Comparison of ENCODE assay signal across 8 cellular contexts in genomic region chr5:44875661-44876250, GRCh38.
DNase-seq lines count a peak whose midpoint lies in the region; ATAC-seq and TF ChIP-seq lines count a peak whose summit lies in the region.

No MANE protein-coding gene starts in this region.

- DNase-seq in activated T-cell treated with anti-CD3 and anti-CD28 coated beads, Interleukin-2, amount 50 U/mL, for 48 hours, result peak; percentile 29 to 40
- DNase-seq in mucosa of descending colon (no peak), NCI-H526 treated with DMSO at 0.1 percent for 48 hours (lab: John Stamatoyannopoulos, UW) (no peak), Peyer's patch (no peak), left ventricle myocardium superior (no peak)

- H3K9me3 ChIP-seq in HUES48 (ENCODE audit: control insufficient read depth, insufficient read depth, low read length) (no peaks in the 10 kb centered on the region), mucosa of descending colon (no peaks in the 10 kb centered on the region), Peyer's patch (no peaks in the 10 kb centered on the region)

- H3K9ac ChIP-seq in HUES48 (ENCODE audit: low read depth, low read length), result no peak overlapping the region

- TF ChIP-seq POLR2A in Peyer's patch (IDR thresholded peaks at IDR 0.05), result no peak

- ATAC-seq in GM18511 (IDR thresholded peaks at IDR 0.05; ENCODE audit: unreplicated experiment) (peak; percentile 100), GM21737 (IDR thresholded peaks at IDR 0.05; ENCODE audit: unreplicated experiment) (peak; percentile 99), mucosa of descending colon (peak; percentile 34), left ventricle myocardium superior (no peak)

- H3K27ac ChIP-seq in HUES48 (ENCODE audit: low read depth, low read length) (peak overlapping the region; percentile 81), Peyer's patch (no peak overlapping the region)

- TF ChIP-seq CTCF in mucosa of descending colon (IDR thresholded peaks at IDR 0.05) (no peak), Peyer's patch (IDR thresholded peaks at IDR 0.05) (no peak)

- no peaks in the 10 kb centered on the region for H3K27me3 ChIP-seq in HUES48 (ENCODE audit: control insufficient read depth, insufficient read depth, low read length)
- no peaks in the 10 kb centered on the region for H3K27me3 ChIP-seq in Peyer's patch

- no peaks in the 10 kb centered on the region for H3K36me3 ChIP-seq in HUES48 (ENCODE audit: control insufficient read depth, insufficient read depth, low read length)
- H3K36me3 ChIP-seq in mucosa of descending colon (ENCODE audit: low read depth), result no peaks in the 10 kb centered on the region
- no peaks in the 10 kb centered on the region for H3K36me3 ChIP-seq in Peyer's patch

- H3K4me1 ChIP-seq in HUES48 (ENCODE audit: control insufficient read depth, insufficient read depth, low read length) (no peaks in the 10 kb centered on the region), mucosa of descending colon (ENCODE audit: low read depth) (no peaks in the 10 kb centered on the region), Peyer's patch (no peaks in the 10 kb centered on the region)

- intact Hi-C loops in mucosa of descending colon (cut with DNase I, micrococcal nuclease) (no loop called here), left ventricle myocardium superior (cut with micrococcal nuclease) (no loop called here)

- H3K4me3 ChIP-seq in HUES48 (ENCODE audit: low read depth, low read length) (no peak overlapping the region), mucosa of descending colon (no peak overlapping the region), Peyer's patch (no peak overlapping the region)

Comparison
In these comparisons a context has a peak if more than half of its experiments do, and no peak if none do; other contexts are left out.
1. DNase-seq: peak in activated T-cell treated with anti-CD3 and anti-CD28 coated beads, Interleukin-2, amount 50 U/mL, for 48 hours (2 of 2); none in mucosa of descending colon (0 of 3), NCI-H526 treated with DMSO at 0.1 percent for 48 hours (single experiment), Peyer's patch (0 of 3) and left ventricle myocardium superior (single experiment).